ENCODE assay signal across 23 cellular contexts in the genomic region with DNA sequence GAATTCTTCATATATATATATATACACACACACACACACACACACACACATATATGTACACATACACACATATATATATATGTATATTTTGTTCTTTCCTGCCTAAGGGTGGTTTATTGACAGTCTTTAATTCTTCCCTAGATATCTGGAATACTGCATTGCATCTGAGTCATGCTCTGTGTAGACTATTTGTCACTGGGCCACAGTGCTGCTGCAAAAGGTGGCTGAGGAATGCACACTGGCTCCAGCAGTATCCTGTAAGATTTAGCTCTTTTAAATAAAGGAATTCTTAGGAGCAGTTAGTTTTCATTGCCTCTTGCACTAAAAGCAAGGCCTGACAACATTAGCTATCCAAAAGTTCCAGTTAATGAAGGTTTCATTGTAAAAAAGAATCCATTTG.
"Had no signal": no experiment of that assay in that cellular context is flagged by ENCODE, and none has a peak within 500 bp of the region (broad histone marks: within the 10 kb centered on the region; RNA-seq: fewer than 3 reads in every experiment).

No MANE protein-coding gene starts in this region.

- H3K4me3 Mint-ChIP-seq: activated naive CD4-positive, alpha-beta T cell treated with anti-CD3 and anti-CD28 coated beads, Interleukin-2, amount 50 U/mL, for 24 hours; central memory CD8-positive, alpha-beta T cell; endodermal cell; naive thymus-derived CD8-positive, alpha-beta T cell; T-cell had no signal

- H3K27ac Mint-ChIP-seq: activated naive CD4-positive, alpha-beta T cell treated with anti-CD3 and anti-CD28 coated beads, Interleukin-2, amount 50 U/mL, for 24 hours; endodermal cell; T-cell had no signal

- H3K36me3 ChIP-seq: colonic mucosa, heart right ventricle, pancreas, right atrium auricular region, spleen, upper lobe of right lung, WERI-Rb-1 had no signal

- H3K27me3 ChIP-seq: colonic mucosa, pancreas, right atrium auricular region, upper lobe of right lung had no signal

- ATAC-seq: heart right ventricle; left lobe of liver; naive thymus-derived CD8-positive, alpha-beta T cell; pancreas; psoas muscle; stimulated activated naive CD8-positive, alpha-beta T cell treated with anti-CD3 and anti-CD28 coated beads, Interleukin-15, Interleukin-2, amounts not matched to agents 100 U/mL and 50 U/mL, for 24 hours; T-cell; upper lobe of right lung had no signal

- H3K4me1 Mint-ChIP-seq: activated naive CD4-positive, alpha-beta T cell treated with anti-CD3 and anti-CD28 coated beads, Interleukin-2, amount 50 U/mL, for 24 hours; central memory CD8-positive, alpha-beta T cell; naive thymus-derived CD8-positive, alpha-beta T cell; T-cell had no signal

- H3K9me3 Mint-ChIP-seq: activated naive CD4-positive, alpha-beta T cell treated with anti-CD3 and anti-CD28 coated beads, Interleukin-2, amount 50 U/mL, for 24 hours; central memory CD8-positive, alpha-beta T cell; naive thymus-derived CD8-positive, alpha-beta T cell; T-cell had no signal

- H3K4me3 ChIP-seq: colonic mucosa, heart right ventricle, lung, pancreas, psoas muscle, right atrium auricular region, spleen, upper lobe of right lung had no signal

- H3K4me1 ChIP-seq: colonic mucosa, heart right ventricle, pancreas, psoas muscle, right atrium auricular region, spleen, upper lobe of right lung had no signal

- H3K36me3 Mint-ChIP-seq: activated naive CD4-positive, alpha-beta T cell treated with anti-CD3 and anti-CD28 coated beads, Interleukin-2, amount 50 U/mL, for 24 hours; naive thymus-derived CD8-positive, alpha-beta T cell; T-cell had no signal

- DNase-seq: activated CD4-positive, alpha-beta T cell treated with anti-CD3 and anti-CD28 coated beads for 1 hour; activated CD4-positive, alpha-beta T cell treated with anti-CD3 and anti-CD28 coated beads, Interleukin-2, amount 50 U/mL, for 1 hour; activated gamma-delta T cell treated with Interleukin-2 at 50 U/mL for 16 hours; activated T-cell treated with anti-CD3 and anti-CD28 coated beads, Interleukin-2, amount 50 U/mL, for 1 hour; anterior cingulate cortex; colonic mucosa; endodermal cell; heart right ventricle; kidney; naive thymus-derived CD8-positive, alpha-beta T cell; pancreas; psoas muscle; spleen; stimulated activated CD4-positive, alpha-beta T cell treated with anti-CD3 and anti-CD28 coated beads, Interleukin-4, amount 100 ng/mL, for 24 hours; stimulated activated naive CD8-positive, alpha-beta T cell treated with anti-CD3 and anti-CD28 coated beads, Interleukin-15, Interleukin-2, amounts not matched to agents 100 U/mL and 50 U/mL, for 24 hours; T-cell; upper lobe of right lung; WERI-Rb-1 had no signal

- H3K9me3 ChIP-seq: colonic mucosa, heart right ventricle, pancreas, psoas muscle, right atrium auricular region, spleen, upper lobe of right lung had no signal
